In genomic region chr3:62445267-62445666, GRCh38 we compare ENCODE assay signal across 1 cellular context.
TF ChIP-seq lines count a peak whose summit lies in the region.

No MANE protein-coding gene starts in this region.

TF ChIP-seq in GM23338, 12 proteins besides CTCF, POLR2A, EP300 and RAD21 (continued from another document):
- TF ChIP-seq ZNF462 (CRISPR knock-in tag; IDR thresholded peaks at IDR 0.05) = no peak
- TF ChIP-seq STAT1 (IDR thresholded peaks at IDR 0.05; ENCODE audit: unreplicated experiment) = no peak
- TF ChIP-seq NANOG (IDR thresholded peaks at IDR 0.05; ENCODE audit: borderline replicate concordance) = no peak
- TF ChIP-seq ZNF331 (CRISPR knock-in tag; IDR thresholded peaks at IDR 0.05; ENCODE audit: low read depth) = no peak
